ENCODE assay signal across 8 cellular contexts in genomic region chr18:23137093-23137640, GRCh38. TPM values are rescaled to one million over a fixed set of nuclear protein-coding genes. Genes with fewer than 3 reads are reported as not detected.
A peak's percentile ranks its signal among the peaks of the same experiment; 100 is the strongest.
DNase-seq lines count a peak whose midpoint lies in the region; ATAC-seq and TF ChIP-seq lines count a peak whose summit lies in the region.

No MANE protein-coding gene starts in this region.

- peaks cover 17% of the 10 kb centered on the region for H3K4me1 Mint-ChIP-seq in activated T-cell treated with anti-CD3 and anti-CD28 coated beads, Interleukin-2, amount 50 U/mL, for 4 hours (ENCODE audit: low read depth)
- peaks cover 10% of the 10 kb centered on the region for H3K4me1 Mint-ChIP-seq in activated CD8-positive, alpha-beta T cell treated with anti-CD3 and anti-CD28 coated beads for 36 hours (ENCODE audit: low read depth)

- no peaks in the 10 kb centered on the region for H3K36me3 Mint-ChIP-seq in activated T-cell treated with anti-CD3 and anti-CD28 coated beads, Interleukin-2, amount 50 U/mL, for 4 hours (ENCODE audit: insufficient read depth)
- H3K36me3 Mint-ChIP-seq in activated CD8-positive, alpha-beta T cell treated with anti-CD3 and anti-CD28 coated beads for 36 hours (ENCODE audit: low read depth), result no peaks in the 10 kb centered on the region

- H3K9me3 ChIP-seq in thoracic aorta, result no peaks in the 10 kb centered on the region

- H3K4me3 ChIP-seq in kidney epithelial cell (ENCODE audit: low read depth, low read length) (peak overlapping the region; percentile 71), thoracic aorta (peak overlapping the region; percentile 71)

- peaks cover 17 to 47% of the 10 kb centered on the region in 2 donors for H3K4me1 ChIP-seq in thoracic aorta (ENCODE audit: control insufficient read depth in 1 of 2, low read depth in 2 of 2)

- no peaks in the 10 kb centered on the region for H3K27me3 ChIP-seq in kidney epithelial cell (ENCODE audit: control insufficient read depth, insufficient read depth, low read length)
- no peaks in the 10 kb centered on the region for H3K27me3 ChIP-seq in thoracic aorta (replicated peaks; ENCODE audit: insufficient read depth)

- intact Hi-C loops in activated CD8-positive, alpha-beta T cell treated with anti-CD3 and anti-CD28 coated beads for 36 hours (cut with micrococcal nuclease), result loop anchor here (10.0 kb wide), 1 partner anchor 98 kb away; no protein-coding TSS in a partner anchor

- H3K4me3 Mint-ChIP-seq in activated T-cell treated with anti-CD3 and anti-CD28 coated beads, Interleukin-2, amount 50 U/mL, for 4 hours, result peak overlapping the region; percentile 59
- peak overlapping the region; percentile 41 for H3K4me3 Mint-ChIP-seq in activated CD8-positive, alpha-beta T cell treated with anti-CD3 and anti-CD28 coated beads for 36 hours

- peak overlapping the region; percentile 88 to 89 for H3K27ac ChIP-seq in thoracic aorta

- ATAC-seq in activated T-cell treated with anti-CD3 and anti-CD28 coated beads, Interleukin-2, amount 50 U/mL, for 4 hours, result no peak
- no peak for ATAC-seq in activated CD8-positive, alpha-beta T cell treated with anti-CD3 and anti-CD28 coated beads for 36 hours
- ATAC-seq in thoracic aorta (ENCODE audit: insufficient number of reproducible peaks, low FRiP score, low read depth) (no peak), GM21381 (IDR thresholded peaks at IDR 0.05; ENCODE audit: unreplicated experiment) (no peak)

- POLR2A ChIA-PET in activated CD8-positive, alpha-beta T cell treated with anti-CD3 and anti-CD28 coated beads for 36 hours (lab: Charles Lee), result interaction anchor here (0.9 to 1.2 kb wide), 3 partner anchors 14 to 365 kb away, joined by 3 to 4 read pairs (median 3); no protein-coding TSS in a partner anchor

- H3K27ac Mint-ChIP-seq in activated CD8-positive, alpha-beta T cell treated with anti-CD3 and anti-CD28 coated beads for 36 hours, result no peak overlapping the region

- peaks cover 50% of the 10 kb centered on the region for H3K27me3 Mint-ChIP-seq in activated T-cell treated with anti-CD3 and anti-CD28 coated beads, Interleukin-2, amount 50 U/mL, for 4 hours (ENCODE audit: low read depth)
- peaks cover 44% of the 10 kb centered on the region for H3K27me3 Mint-ChIP-seq in activated CD8-positive, alpha-beta T cell treated with anti-CD3 and anti-CD28 coated beads for 36 hours

- no peak for TF ChIP-seq CTCF in activated CD8-positive, alpha-beta T cell treated with anti-CD3 and anti-CD28 coated beads for 36 hours (IDR thresholded peaks at IDR 0.05)
- TF ChIP-seq CTCF in kidney epithelial cell (IDR thresholded peaks at IDR 0.05; ENCODE audit: insufficient read depth, low read length, poor library complexity, severe bottlenecking) (no peak), thoracic aorta (IDR thresholded peaks at IDR 0.05) (no peak)

- CTCF ChIA-PET in activated CD8-positive, alpha-beta T cell treated with anti-CD3 and anti-CD28 coated beads for 36 hours (lab: Charles Lee), result interaction anchor here (1.0 to 2.5 kb wide), 2 partner anchors 19 to 274 kb away, joined by 3 to 9 read pairs; no protein-coding TSS in a partner anchor

- no peaks in the 10 kb centered on the region for H3K36me3 ChIP-seq in kidney epithelial cell (ENCODE audit: control insufficient read depth, insufficient read depth, low read length)
- no peaks in the 10 kb centered on the region for H3K36me3 ChIP-seq in thoracic aorta

- H3K9me3 Mint-ChIP-seq in activated T-cell treated with anti-CD3 and anti-CD28 coated beads, Interleukin-2, amount 50 U/mL, for 4 hours, result no peaks in the 10 kb centered on the region
- H3K9me3 Mint-ChIP-seq in activated CD8-positive, alpha-beta T cell treated with anti-CD3 and anti-CD28 coated beads for 36 hours, result no peaks in the 10 kb centered on the region

- no peak for DNase-seq in activated T-cell treated with anti-CD3 and anti-CD28 coated beads, Interleukin-2, amount 50 U/mL, for 4 hours
- no peak for DNase-seq in activated T-cell treated with anti-CD3 and anti-CD28 coated beads for 4 hours
- DNase-seq in activated CD8-positive, alpha-beta T cell treated with anti-CD3 and anti-CD28 coated beads for 36 hours, result no peak
- DNase-seq in kidney epithelial cell (ENCODE audit: low read depth), result no peak
- DNase-seq in thoracic aorta (ENCODE audit: low spot score), result no peak
- no peak for DNase-seq in ecto neural progenitor cell (ENCODE audit: low spot score)
- DNase-seq in SHP77 (lab: John Stamatoyannopoulos, UW), result no peak

RNA-seq across cellular contexts. Expression of gene CABLES1, which starts 1.9 kb away (rescaled TPM):
- 1 to 10 TPM; 1.1 to 1.5 (median 1.4) TPM for total RNA-seq in activated T-cell treated with anti-CD3 and anti-CD28 coated beads, Interleukin-2, amount 50 U/mL, for 4 hours
- total RNA-seq in activated CD8-positive, alpha-beta T cell treated with anti-CD3 and anti-CD28 coated beads for 36 hours, result 1 to 10 TPM; 1.8 to 2.0 TPM
- 7.5 and 9.6 TPM in 2 replicates for total RNA-seq in kidney epithelial cell
- 10 to 100 TPM; 25.7 to 28.7 TPM for total RNA-seq in thoracic aorta
